In the genomic region with DNA sequence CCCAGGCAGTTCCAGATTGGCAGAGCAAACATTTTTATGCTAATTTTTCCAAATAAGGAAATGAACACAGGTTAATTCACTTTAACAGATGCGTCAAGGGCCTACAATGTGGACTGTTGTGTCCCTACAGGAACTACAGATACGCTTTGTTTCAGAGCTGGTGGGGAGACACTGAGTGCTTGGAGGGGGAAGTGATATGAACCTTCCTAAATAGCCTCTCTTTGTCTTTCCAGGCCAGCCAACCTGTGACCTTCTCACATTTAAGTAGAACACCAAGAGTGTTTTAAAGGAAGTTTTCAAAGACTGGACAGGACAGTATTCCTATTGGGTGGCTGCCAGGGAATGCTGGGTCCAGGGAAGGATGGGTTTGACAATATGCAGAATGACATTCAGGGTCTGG, we compare ENCODE assay signal across 24 cellular contexts.
DNase-seq lines count a peak whose midpoint lies in the region; FAIRE-seq and TF ChIP-seq lines count a peak whose summit lies in the region.
"Had no signal": no experiment of that assay in that cellular context is flagged by ENCODE, and none has a peak within 500 bp of the region (broad histone marks: within the 10 kb centered on the region; RNA-seq: fewer than 3 reads in every experiment).

No MANE protein-coding gene starts in this region.

- H2BK120ac ChIP-seq in H1 (replicated peaks; ENCODE audit: low read depth, low read length): no peak overlapping the region

- TF ChIP-seq CTCF in H1 (IDR thresholded peaks at IDR 0.05; ENCODE audit: control extremely low read depth in 1 of 3, insufficient read depth in 1 of 3, low read depth in 1 of 3, low read length in 3 of 3): no peak

- FAIRE-seq in H1 (lab: Jason Lieb, UNC): no peak
- FAIRE-seq: A549, D721Med, GM12878, GM12892, GM19239 had no signal

- H3K27ac ChIP-seq in H1 (ENCODE audit: low read depth, low read length): no peak overlapping the region
- H3K27ac ChIP-seq: 22Rv1, A549, BLaER1 had no signal

- no peak for TF ChIP-seq RAD21 in H1 (IDR thresholded peaks at IDR 0.05 in 1 of 2, conservative IDR thresholded peaks at IDR 0.05 in 1 of 2; ENCODE audit: low read depth in 2 of 2, low read length in 2 of 2)

- no peak overlapping the region for H4K5ac ChIP-seq in H1 (ENCODE audit: insufficient read length, low read depth, low read length)

- DNase-seq in COLO829 (ENCODE audit: low spot score) (peak; percentile 57), NT2/D1 (ENCODE audit: low read depth, low spot score) (no peak), H1 (ENCODE audit: low read depth in 1 of 2, low spot score in 2 of 2) (no peak), Ammon's horn (ENCODE audit: low spot score) (no peak), SK-N-DZ (ENCODE audit: low spot score) (no peak), DMS79 (lab: John Stamatoyannopoulos, UW) (no peak)
- DNase-seq: AML-193; BE2C; C1 segment of cervical spinal cord; Caco-2; Calu3; CD4-positive, alpha-beta memory T cell; CD4-positive, CD25-positive, alpha-beta regulatory T cell; CD8-positive, alpha-beta memory T cell; DND-41; EL; GDM1 had no signal

- no peaks in the 10 kb centered on the region; the same call in 1 of the 2 replicates for H3K79me1 ChIP-seq in H1 (ENCODE audit: low read depth, low read length)

- no peaks in the 10 kb centered on the region for H3K4me1 ChIP-seq in NT2/D1 (ENCODE audit: insufficient read depth, insufficient read length)
- peaks cover 2 to 22% (median 5%) of the 10 kb centered on the region in 4 experiments; a peak in 6 of 7 replicates for H3K4me1 ChIP-seq in H1 (replicated peaks in 1 of 4; ENCODE audit: control insufficient read depth in 3 of 4, insufficient read depth in 4 of 4, low read length in 3 of 4)
- H3K4me1 ChIP-seq: A549 had no signal

- no peak overlapping the region for H4K8ac ChIP-seq in H1 (ENCODE audit: extremely low read depth, insufficient read depth, low read length)

- H3K4ac ChIP-seq in H1 (replicated peaks; ENCODE audit: insufficient read length, low read depth, low read length): no peak overlapping the region

- H2BK20ac ChIP-seq in H1 (ENCODE audit: low read length): 0 out of 2 replicates have a peak overlapping the region, but pooled peaks have one; percentile 15

- CTCF ChIA-PET in H1 (lab: Charles Lee; ENCODE audit: partially characterized antibody): no interaction called here

- no peaks in the 10 kb centered on the region for H4K20me1 ChIP-seq in H1 (replicated peaks in 1 of 2; ENCODE audit: control insufficient read depth in 1 of 2, insufficient read depth in 2 of 2, low read length in 2 of 2)
- H4K20me1 ChIP-seq: BLaER1 had no signal

- no peak overlapping the region for H3K14ac ChIP-seq in H1 (ENCODE audit: insufficient read length)

- H3K9ac ChIP-seq in NT2/D1 (ENCODE audit: insufficient read length, low read depth) (no peak overlapping the region), H1 (replicated peaks in 1 of 4; ENCODE audit: extremely low read depth in 1 of 4, low read depth in 3 of 4, low read length in 3 of 4) (no peak overlapping the region)
- H3K9ac ChIP-seq: BLaER1 had no signal

- H2BK15ac ChIP-seq in H1 (ENCODE audit: low read length): no peak overlapping the region

- no peak overlapping the region for H2AFZ ChIP-seq in H1 (ENCODE audit: low read length)

- H3K27me3 ChIP-seq in NT2/D1 (ENCODE audit: insufficient read depth, insufficient read length): no peaks in the 10 kb centered on the region
- no peaks in the 10 kb centered on the region; a peak in 1 of 7 replicates for H3K27me3 ChIP-seq in H1 (replicated peaks in 1 of 4; ENCODE audit: control insufficient read depth in 3 of 4, extremely low read depth in 1 of 4, insufficient read depth in 3 of 4, low read length in 3 of 4)
- H3K27me3 ChIP-seq: BE2C, BLaER1 had no signal

- no peak overlapping the region for H4K91ac ChIP-seq in H1 (replicated peaks; ENCODE audit: insufficient read length, low read length)

- TF ChIP-seq POLR2A in H1 (IDR thresholded peaks at IDR 0.05; ENCODE audit: control extremely low read depth in 1 of 2, low read depth in 2 of 2, low read length in 2 of 2): no peak

- H3K79me2 ChIP-seq in H1 (ENCODE audit: control insufficient read depth in 1 of 2, insufficient read depth in 2 of 2, low read length in 2 of 2): no peaks in the 10 kb centered on the region

- H3K4me2 ChIP-seq in H1 (ENCODE audit: insufficient read depth in 1 of 2, low read depth in 2 of 2, low read length in 2 of 2): no peak overlapping the region
- H3K4me2 ChIP-seq: A549, BLaER1 had no signal

- 88% methylated on average over 2 of the region's 2 CpGs; no CpG with 5 or more reads in 1 of the 2 experiments for WGBS in H1 (ENCODE audit: extremely low coverage in 1 of 2, insufficient coverage in 1 of 2, insufficient read length in 1 of 2, insufficient replicate concordance in 2 of 2, low coverage in 1 of 2, low lambda C conversion rate in 2 of 2, missing lambda C conversion rate in 1 of 2), 2 experiments

- no peak for TF ChIP-seq EP300 in H1 (IDR thresholded peaks at IDR 0.05; ENCODE audit: borderline replicate concordance in 1 of 2, low read depth in 2 of 2, low read length in 2 of 2)

- H3K36me3 ChIP-seq in NT2/D1 (ENCODE audit: insufficient read depth, insufficient read length, low read length) (no peaks in the 10 kb centered on the region), H1 (ENCODE audit: control insufficient read depth in 2 of 4, insufficient read depth in 4 of 4, low read length in 3 of 4) (no peaks in the 10 kb centered on the region)
- H3K36me3 ChIP-seq: BE2C, BLaER1 had no signal

- no peak overlapping the region for H3K18ac ChIP-seq in H1 (ENCODE audit: extremely low read depth, low read length)

- no peak overlapping the region for H2AK5ac ChIP-seq in H1 (ENCODE audit: low read depth, low read length)

- peaks cover 12% of the 10 kb centered on the region; the same call in 1 of the 2 replicates for H3K9me3 ChIP-seq in NT2/D1 (ENCODE audit: insufficient read depth, low read length)
- peaks cover 0 to 4% of the 10 kb centered on the region in 2 experiments; a peak in 2 of 4 replicates for H3K9me3 ChIP-seq in H1 (ENCODE audit: insufficient read depth in 2 of 2, low read depth in 1 of 2, low read length in 1 of 2)
- H3K9me3 ChIP-seq: BE2C, Caco-2 had no signal

- no peak overlapping the region for H3K56ac ChIP-seq in H1 (replicated peaks; ENCODE audit: insufficient read length, low read depth, low read length)

- H2BK12ac ChIP-seq in H1 (ENCODE audit: low read depth, low read length): no peak overlapping the region; the same call in 1 of the 2 replicates

- no peak overlapping the region; the same call in 1 of the 2 replicates for H2BK5ac ChIP-seq in H1 (ENCODE audit: low read depth, low read length)

- POLR2A ChIA-PET in H1 (lab: Charles Lee; ENCODE audit: partially characterized antibody): interaction anchor here (1.1 to 1.6 kb wide), 3 partner anchors 13 to 27 kb away, joined by 3 read pairs; no protein-coding TSS in a partner anchor

- no peak overlapping the region for H3K23ac ChIP-seq in H1 (ENCODE audit: insufficient read length)

- H3K4me3 ChIP-seq in NT2/D1 (ENCODE audit: insufficient read length, low read depth) (peak overlapping the region; percentile 2), H1 (ENCODE audit: extremely low read depth in 1 of 4, insufficient read depth in 2 of 4, low read depth in 3 of 4, low read length in 4 of 4) (no peak overlapping the region)
- H3K4me3 ChIP-seq: A549, BLaER1, GM12878 had no signal

- H3K23me2 ChIP-seq in H1 (ENCODE audit: low read depth, low read length): no peaks in the 10 kb centered on the region

TF ChIP-seq in H1, 55 proteins besides CTCF, POLR2A, EP300 and RAD21:
- TF ChIP-seq SP4 (IDR thresholded peaks at IDR 0.05; ENCODE audit: low read length) (no peak), CHD2 (IDR thresholded peaks at IDR 0.05; ENCODE audit: low read length) (no peak), GABPA (IDR thresholded peaks at IDR 0.05; ENCODE audit: borderline replicate concordance, insufficient read depth, low read length) (no peak), POU5F1 (IDR thresholded peaks at IDR 0.05; ENCODE audit: low read depth, low read length) (no peak), RBBP5 (IDR thresholded peaks at IDR 0.05; ENCODE audit: borderline replicate concordance, low read depth, low read length) (no peak), NRF1 (IDR thresholded peaks at IDR 0.05; ENCODE audit: low read depth, low read length) (no peak), GTF2F1 (IDR thresholded peaks at IDR 0.05; ENCODE audit: borderline replicate concordance, low read depth, low read length) (no peak), HDAC2 (IDR thresholded peaks at IDR 0.05; ENCODE audit: borderline replicate concordance in 1 of 2, low read depth in 2 of 2, low read length in 2 of 2) (no peak), YY1 (IDR thresholded peaks at IDR 0.05; ENCODE audit: low read depth, low read length) (no peak), EGR1 (IDR thresholded peaks at IDR 0.05; ENCODE audit: borderline replicate concordance, low read depth, low read length) (no peak), TEAD4 (IDR thresholded peaks at IDR 0.05; ENCODE audit: low read depth, low read length) (no peak), TBP (IDR thresholded peaks at IDR 0.05; ENCODE audit: low read depth, low read length) (no peak), POLR2AphosphoS5 (IDR thresholded peaks at IDR 0.05; ENCODE audit: low read depth, low read length) (no peak), CTBP2 (IDR thresholded peaks at IDR 0.05; ENCODE audit: borderline replicate concordance, insufficient read depth, insufficient read length, low read length) (no peak)
- TF ChIP-seq, protein P1, sequence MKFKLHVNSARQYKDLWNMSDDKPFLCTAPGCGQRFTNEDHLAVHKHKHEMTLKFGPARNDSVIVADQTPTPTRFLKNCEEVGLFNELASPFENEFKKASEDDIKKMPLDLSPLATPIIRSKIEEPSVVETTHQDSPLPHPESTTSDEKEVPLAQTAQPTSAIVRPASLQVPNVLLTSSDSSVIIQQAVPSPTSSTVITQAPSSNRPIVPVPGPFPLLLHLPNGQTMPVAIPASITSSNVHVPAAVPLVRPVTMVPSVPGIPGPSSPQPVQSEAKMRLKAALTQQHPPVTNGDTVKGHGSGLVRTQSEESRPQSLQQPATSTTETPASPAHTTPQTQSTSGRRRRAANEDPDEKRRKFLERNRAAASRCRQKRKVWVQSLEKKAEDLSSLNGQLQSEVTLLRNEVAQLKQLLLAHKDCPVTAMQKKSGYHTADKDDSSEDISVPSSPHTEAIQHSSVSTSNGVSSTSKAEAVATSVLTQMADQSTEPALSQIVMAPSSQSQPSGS (IDR thresholded peaks at IDR 0.05; ENCODE audit: low read length): no peak
- TF ChIP-seq, protein P2, sequence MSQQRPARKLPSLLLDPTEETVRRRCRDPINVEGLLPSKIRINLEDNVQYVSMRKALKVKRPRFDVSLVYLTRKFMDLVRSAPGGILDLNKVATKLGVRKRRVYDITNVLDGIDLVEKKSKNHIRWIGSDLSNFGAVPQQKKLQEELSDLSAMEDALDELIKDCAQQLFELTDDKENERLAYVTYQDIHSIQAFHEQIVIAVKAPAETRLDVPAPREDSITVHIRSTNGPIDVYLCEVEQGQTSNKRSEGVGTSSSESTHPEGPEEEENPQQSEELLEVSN (IDR thresholded peaks at IDR 0.05): no peak
